In the genomic region with DNA sequence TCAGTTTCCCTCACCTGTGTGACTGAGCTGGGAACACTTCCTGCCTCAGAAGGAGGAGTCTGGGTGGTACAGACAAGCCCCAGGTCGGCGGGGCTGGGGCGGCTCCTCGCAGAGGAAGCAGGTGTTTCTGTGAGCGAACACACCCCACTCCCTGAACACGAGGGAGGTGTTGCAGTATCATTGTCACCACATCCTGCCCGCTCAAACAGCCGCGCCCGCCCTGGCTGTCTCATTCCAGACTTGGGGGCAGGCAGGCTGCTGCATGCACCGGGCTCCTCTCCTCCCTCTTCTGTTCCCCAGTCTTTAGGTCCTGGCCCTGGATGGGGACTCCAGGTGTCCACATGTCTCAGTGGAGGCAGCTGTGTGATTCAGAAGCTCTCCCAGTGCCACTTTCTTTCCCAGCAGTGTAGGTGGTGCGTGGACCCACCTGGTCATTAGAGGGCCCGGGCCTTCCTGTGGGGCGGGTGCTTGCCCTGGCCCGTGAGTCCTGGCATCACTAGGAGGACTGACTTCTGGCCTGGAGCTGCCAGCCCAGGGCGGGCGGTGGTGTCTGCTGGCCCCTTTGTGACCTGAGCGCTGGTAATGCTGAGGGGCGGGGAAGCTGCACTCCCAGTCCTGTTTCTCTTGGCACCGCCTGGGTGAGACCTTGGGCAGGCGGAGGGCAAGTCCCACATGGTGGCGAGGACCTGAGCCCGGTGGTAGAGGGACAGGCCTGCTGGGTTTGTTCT, we compare ENCODE assay signal across 8 cellular contexts. TPM values are rescaled to one million over a fixed set of nuclear protein-coding genes. Genes with fewer than 3 reads are reported as not detected.
DNase-seq lines count a peak whose midpoint lies in the region; ATAC-seq and TF ChIP-seq lines count a peak whose summit lies in the region.

No MANE protein-coding gene starts in this region.

- H3K9me3 ChIP-seq in HCT116 (ENCODE audit: control insufficient read depth in 1 of 2, insufficient read depth in 1 of 2, low read depth in 1 of 2, low read length in 2 of 2): no peaks in the 10 kb centered on the region

- H3K27me3 Mint-ChIP-seq in progenitor cell of endocrine pancreas: no peaks in the 10 kb centered on the region

- H3K27ac Mint-ChIP-seq in progenitor cell of endocrine pancreas: no peak overlapping the region

- peak; percentile 20 for ATAC-seq in HCT116

- 0 out of 2 replicates have a peak overlapping the region, but pooled peaks have one; percentile 3 for H3K9ac ChIP-seq in HCT116 (ENCODE audit: low read length)

- peaks cover 4% of the 10 kb centered on the region for H3K36me3 Mint-ChIP-seq in progenitor cell of endocrine pancreas (ENCODE audit: insufficient read depth)

- no peaks in the 10 kb centered on the region for H4K20me1 ChIP-seq in HCT116 (ENCODE audit: insufficient read depth)

- no peak overlapping the region for H3K4me3 ChIP-seq in GM12864 (ENCODE audit: low read depth, low read length)
- no peak overlapping the region for H3K4me3 ChIP-seq in HCT116 (replicated peaks in 1 of 2; ENCODE audit: low read depth in 1 of 2, low read length in 2 of 2)

- POLR2A ChIA-PET in HCT116 (lab: Charles Lee): no interaction called here

- H3K9me2 ChIP-seq in HCT116 (ENCODE audit: insufficient read depth): no peaks in the 10 kb centered on the region

- H3K79me2 ChIP-seq in HCT116 (ENCODE audit: insufficient read depth, low read length): peaks cover 4% of the 10 kb centered on the region; the same call in 1 of the 2 replicates

- no peak overlapping the region; the same call in 1 of the 2 replicates for H3K27ac ChIP-seq in HCT116 (ENCODE audit: low read depth, low read length)

- no peaks in the 10 kb centered on the region for H3K9me3 Mint-ChIP-seq in progenitor cell of endocrine pancreas (ENCODE audit: low read depth)

- H2AFZ ChIP-seq in HCT116 (ENCODE audit: low read depth, low read length, poor library complexity, severe bottlenecking): no peak overlapping the region

- H3K4me1 Mint-ChIP-seq in progenitor cell of endocrine pancreas (ENCODE audit: low read depth): no peaks in the 10 kb centered on the region

- peaks cover 16 to 33% of the 10 kb centered on the region in 2 experiments for H3K4me1 ChIP-seq in HCT116 (ENCODE audit: control insufficient read depth in 1 of 2, insufficient read depth in 2 of 2, low read length in 2 of 2)

- RAD21 ChIA-PET in HCT116 (lab: Charles Lee; ENCODE audit: low non-redundant PET in 1 of 2, low total read pairs in 2 of 2, uncharacterized antibody in 2 of 2, unreplicated experiment in 2 of 2): no interaction called here

- H3K4me2 ChIP-seq in HCT116 (ENCODE audit: low read length): peak overlapping the region; percentile 32

- H3K36me3 ChIP-seq in HCT116 (ENCODE audit: control insufficient read depth in 1 of 2, insufficient read depth in 2 of 2, low read length in 2 of 2): peaks cover under 1 to 3% of the 10 kb centered on the region in 2 experiments; a peak in 2 of 4 replicates

- no peak for TF ChIP-seq RAD21 in HCT116 (IDR thresholded peaks at IDR 0.05; ENCODE audit: low read depth)

- no TSS peak for BruUV-seq in HCT116 (replicated peaks; lab: Mats Ljungman, UMichigan)

- H3K27me3 ChIP-seq in HCT116 (ENCODE audit: insufficient read depth, low read length): no peaks in the 10 kb centered on the region

- CTCF ChIA-PET in HCT116 (lab: Charles Lee): no interaction called here

- peak; percentile 70 for DNase-seq in GM12864 (ENCODE audit: low read depth)
- no peak for DNase-seq in HCT116 (ENCODE audit: low read depth, low spot score)
- DNase-seq in NCI-H2081 treated with DMSO at 0.1 percent for 48 hours (lab: John Stamatoyannopoulos, UW): peak; percentile 19
- DNase-seq in activated T-cell treated with anti-CD3 and anti-CD28 coated beads, Interleukin-2, amount 50 U/mL, for 48 hours: peak; percentile 87 to 89
- DNase-seq in kidney tubule cell (ENCODE audit: low spot score): peak; percentile 34
- DNase-seq in stimulated activated CD8-positive, alpha-beta memory T cell treated with anti-CD3 and anti-CD28 coated beads, Interleukin-4, amount 100 ng/mL, for 48 hours: peak; percentile 88
- DNase-seq in progenitor cell of endocrine pancreas (ENCODE audit: low spot score, unreplicated experiment): no peak
- no peak for DNase-seq in DMS53 treated with DMSO at 0.1 percent for 48 hours (lab: John Stamatoyannopoulos, UW; ENCODE audit: unreplicated experiment)

- H3K4me3 Mint-ChIP-seq in progenitor cell of endocrine pancreas (ENCODE audit: low read depth): no peak overlapping the region

- no peak for TF ChIP-seq CTCF in GM12864 (IDR thresholded peaks at IDR 0.05; ENCODE audit: low read depth, low read length, missing control alignments)
- TF ChIP-seq CTCF in HCT116 (IDR thresholded peaks at IDR 0.05 in 2 of 3, conservative IDR thresholded peaks at IDR 0.05 in 1 of 3; ENCODE audit: borderline replicate concordance in 1 of 3, insufficient read depth in 1 of 3, low read depth in 2 of 3, low read length in 2 of 3): no peak
- TF ChIP-seq CTCF in progenitor cell of endocrine pancreas (IDR thresholded peaks at IDR 0.05; ENCODE audit: unreplicated experiment): no peak

- intact Hi-C loops in HCT116 (cut with micrococcal nuclease): no loop called here

- TF ChIP-seq POLR2A in HCT116 (IDR thresholded peaks at IDR 0.05; ENCODE audit: borderline replicate concordance, extremely low read depth, insufficient read depth, insufficient read length): no peak

TF ChIP-seq in HCT116, 20 proteins besides CTCF, POLR2A, EP300 and RAD21 (continues in another document):
- TF ChIP-seq FOSL1 (IDR thresholded peaks at IDR 0.05; ENCODE audit: low read depth): no peak
- no peak for TF ChIP-seq SRF (IDR thresholded peaks at IDR 0.05; ENCODE audit: low read depth)
- TF ChIP-seq, protein P1, sequence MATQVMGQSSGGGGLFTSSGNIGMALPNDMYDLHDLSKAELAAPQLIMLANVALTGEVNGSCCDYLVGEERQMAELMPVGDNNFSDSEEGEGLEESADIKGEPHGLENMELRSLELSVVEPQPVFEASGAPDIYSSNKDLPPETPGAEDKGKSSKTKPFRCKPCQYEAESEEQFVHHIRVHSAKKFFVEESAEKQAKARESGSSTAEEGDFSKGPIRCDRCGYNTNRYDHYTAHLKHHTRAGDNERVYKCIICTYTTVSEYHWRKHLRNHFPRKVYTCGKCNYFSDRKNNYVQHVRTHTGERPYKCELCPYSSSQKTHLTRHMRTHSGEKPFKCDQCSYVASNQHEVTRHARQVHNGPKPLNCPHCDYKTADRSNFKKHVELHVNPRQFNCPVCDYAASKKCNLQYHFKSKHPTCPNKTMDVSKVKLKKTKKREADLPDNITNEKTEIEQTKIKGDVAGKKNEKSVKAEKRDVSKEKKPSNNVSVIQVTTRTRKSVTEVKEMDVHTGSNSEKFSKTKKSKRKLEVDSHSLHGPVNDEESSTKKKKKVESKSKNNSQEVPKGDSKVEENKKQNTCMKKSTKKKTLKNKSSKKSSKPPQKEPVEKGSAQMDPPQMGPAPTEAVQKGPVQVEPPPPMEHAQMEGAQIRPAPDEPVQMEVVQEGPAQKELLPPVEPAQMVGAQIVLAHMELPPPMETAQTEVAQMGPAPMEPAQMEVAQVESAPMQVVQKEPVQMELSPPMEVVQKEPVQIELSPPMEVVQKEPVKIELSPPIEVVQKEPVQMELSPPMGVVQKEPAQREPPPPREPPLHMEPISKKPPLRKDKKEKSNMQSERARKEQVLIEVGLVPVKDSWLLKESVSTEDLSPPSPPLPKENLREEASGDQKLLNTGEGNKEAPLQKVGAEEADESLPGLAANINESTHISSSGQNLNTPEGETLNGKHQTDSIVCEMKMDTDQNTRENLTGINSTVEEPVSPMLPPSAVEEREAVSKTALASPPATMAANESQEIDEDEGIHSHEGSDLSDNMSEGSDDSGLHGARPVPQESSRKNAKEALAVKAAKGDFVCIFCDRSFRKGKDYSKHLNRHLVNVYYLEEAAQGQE (IDR thresholded peaks at IDR 0.05; ENCODE audit: low read depth): no peak
- TF ChIP-seq, protein P2, sequence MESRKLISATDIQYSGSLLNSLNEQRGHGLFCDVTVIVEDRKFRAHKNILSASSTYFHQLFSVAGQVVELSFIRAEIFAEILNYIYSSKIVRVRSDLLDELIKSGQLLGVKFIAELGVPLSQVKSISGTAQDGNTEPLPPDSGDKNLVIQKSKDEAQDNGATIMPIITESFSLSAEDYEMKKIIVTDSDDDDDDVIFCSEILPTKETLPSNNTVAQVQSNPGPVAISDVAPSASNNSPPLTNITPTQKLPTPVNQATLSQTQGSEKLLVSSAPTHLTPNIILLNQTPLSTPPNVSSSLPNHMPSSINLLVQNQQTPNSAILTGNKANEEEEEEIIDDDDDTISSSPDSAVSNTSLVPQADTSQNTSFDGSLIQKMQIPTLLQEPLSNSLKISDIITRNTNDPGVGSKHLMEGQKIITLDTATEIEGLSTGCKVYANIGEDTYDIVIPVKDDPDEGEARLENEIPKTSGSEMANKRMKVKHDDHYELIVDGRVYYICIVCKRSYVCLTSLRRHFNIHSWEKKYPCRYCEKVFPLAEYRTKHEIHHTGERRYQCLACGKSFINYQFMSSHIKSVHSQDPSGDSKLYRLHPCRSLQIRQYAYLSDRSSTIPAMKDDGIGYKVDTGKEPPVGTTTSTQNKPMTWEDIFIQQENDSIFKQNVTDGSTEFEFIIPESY (IDR thresholded peaks at IDR 0.05; ENCODE audit: extremely low read depth, insufficient replicate concordance, low read length): no peak
- TF ChIP-seq ZNF274 (IDR thresholded peaks at IDR 0.05; ENCODE audit: low read depth, low read length): no peak
- no peak for TF ChIP-seq ZFX (IDR thresholded peaks at IDR 0.05)
- TF ChIP-seq YY1 (IDR thresholded peaks at IDR 0.05; ENCODE audit: extremely low read depth, insufficient replicate concordance, low read depth, low read length): no peak
- no peak for TF ChIP-seq ELF1 (IDR thresholded peaks at IDR 0.05; ENCODE audit: borderline replicate concordance, low read depth)
- TF ChIP-seq, protein P3, sequence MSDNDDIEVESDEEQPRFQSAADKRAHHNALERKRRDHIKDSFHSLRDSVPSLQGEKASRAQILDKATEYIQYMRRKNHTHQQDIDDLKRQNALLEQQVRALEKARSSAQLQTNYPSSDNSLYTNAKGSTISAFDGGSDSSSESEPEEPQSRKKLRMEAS (IDR thresholded peaks at IDR 0.05): no peak
- no peak for TF ChIP-seq SIN3A (IDR thresholded peaks at IDR 0.05; ENCODE audit: low read depth)
- no peak for TF ChIP-seq EGR1 (IDR thresholded peaks at IDR 0.05; ENCODE audit: low read depth)

RNA-seq across cellular contexts. Expression of a gene that starts 18.3 kb away (rescaled TPM):
- total RNA-seq in HCT116 (2021; ENCODE audit: unreplicated experiment) (0.32 TPM), progenitor cell of endocrine pancreas (19.9 and 21.3 TPM in 2 replicates)
- 0.21 TPM in 1 of 2 replicates, not detected in the other for polyA plus RNA-seq in HCT116 (2012)

RNA-seq across cellular contexts. Expression of a gene that starts 20.6 kb away (rescaled TPM):
- total RNA-seq in HCT116 (2021; ENCODE audit: unreplicated experiment) (22.0 TPM), progenitor cell of endocrine pancreas (38.2 and 38.8 TPM in 2 replicates)
- polyA plus RNA-seq in HCT116 (2012): 18.5 and 23.4 TPM in 2 replicates

RNA-seq across cellular contexts. Expression of a gene that starts 20.8 kb away (rescaled TPM):
- total RNA-seq in HCT116 (2021; ENCODE audit: unreplicated experiment) (10.1 TPM), progenitor cell of endocrine pancreas (11.5 and 11.7 TPM in 2 replicates)
- 8.2 and 9.5 TPM in 2 replicates for polyA plus RNA-seq in HCT116 (2012)

RNA-seq across cellular contexts. Expression of a gene that starts 44.9 kb away (rescaled TPM):
- total RNA-seq in HCT116 (2021; ENCODE audit: unreplicated experiment) (12.0 TPM), progenitor cell of endocrine pancreas (15.5 and 16.3 TPM in 2 replicates)
- polyA plus RNA-seq in HCT116 (2012): 8.1 and 8.3 TPM in 2 replicates

RNA-seq across cellular contexts. Expression of a gene that starts 45.0 kb away (rescaled TPM):
- total RNA-seq in HCT116 (2021; ENCODE audit: unreplicated experiment): 115 TPM
- 85.8 and 86.7 TPM in 2 replicates for polyA plus RNA-seq in HCT116 (2012)
- 68.3 and 74.8 TPM in 2 replicates for total RNA-seq in progenitor cell of endocrine pancreas

Comparison
In these comparisons a context has a peak if more than half of its experiments do, and no peak if none do; other contexts are left out.
1. DNase-seq: peak in GM12864 (single experiment), NCI-H2081 treated with DMSO at 0.1 percent for 48 hours (single experiment), activated T-cell treated with anti-CD3 and anti-CD28 coated beads, Interleukin-2, amount 50 U/mL, for 48 hours (2 of 2), kidney tubule cell (single experiment) and stimulated activated CD8-positive, alpha-beta memory T cell treated with anti-CD3 and anti-CD28 coated beads, Interleukin-4, amount 100 ng/mL, for 48 hours (single experiment); none in HCT116 (single experiment), progenitor cell of endocrine pancreas (single experiment) and DMS53 treated with DMSO at 0.1 percent for 48 hours (single experiment).
2. RNA of a gene that starts 18.3 kb away (total RNA-seq): 19.9 to 21.3 TPM in progenitor cell of endocrine pancreas; 0.32 TPM in HCT116 (single experiment); every median in the first group is over 10 times any median in the second.